10 cellular contexts compared by ENCODE assay signal in genomic region chr3:127254730-127255129, GRCh38. TPM values are rescaled to one million over a fixed set of nuclear protein-coding genes. Genes with fewer than 3 reads are reported as not detected.
DNase-seq lines count a peak whose midpoint lies in the region; ATAC-seq, FAIRE-seq and TF ChIP-seq lines count a peak whose summit lies in the region.
"Had no signal": no experiment of that assay in that cellular context is flagged by ENCODE, and none has a peak within 500 bp of the region (broad histone marks: within the 10 kb centered on the region; RNA-seq: fewer than 3 reads in every experiment).

No MANE protein-coding gene starts in this region.

- H3K4me3 Mint-ChIP-seq in nephron: no peak overlapping the region

- ATAC-seq in DND-41 (ENCODE audit: insufficient read depth, low read depth) (no peak), GM12878 (no peak), HG02973 (IDR thresholded peaks at IDR 0.05; ENCODE audit: unreplicated experiment) (no peak), GM19351 (IDR thresholded peaks at IDR 0.05; ENCODE audit: unreplicated experiment) (no peak)

- CTCF ChIA-PET in GM12878 (lab: Yijun Ruan, JAX): no interaction called here

- TF ChIP-seq EP300 in GM12878 (IDR thresholded peaks at IDR 0.05; ENCODE audit: borderline replicate concordance in 1 of 2, control insufficient read depth in 1 of 2, low read depth in 2 of 2, low read length in 2 of 2): no peak

- H2AFZ ChIP-seq in DND-41 (ENCODE audit: low read depth, low read length) (no peak overlapping the region), GM12878 (ENCODE audit: control insufficient read depth, low read depth, low read length) (no peak overlapping the region)

- BruUV-seq in GM12878 (replicated peaks; lab: Mats Ljungman, UMichigan): no TSS peak

- H3K27ac Mint-ChIP-seq in nephron: no peak overlapping the region

- RAD21 ChIA-PET in GM12878 (lab: Charles Lee; ENCODE audit: unreplicated experiment): interaction anchor here (0.7 kb wide), 1 partner anchor 44 kb away, joined by 3 read pairs; no protein-coding TSS in a partner anchor

- no peak overlapping the region for H3K4me3 ChIP-seq in DND-41 (ENCODE audit: low read depth in 1 of 2, low read length in 2 of 2)
- no peak overlapping the region for H3K4me3 ChIP-seq in GM12878

- H3K9me3 ChIP-seq in DND-41 (ENCODE audit: insufficient read depth, low read length, severe bottlenecking) (peaks cover 7% of the 10 kb centered on the region), GM12878 (replicated peaks; ENCODE audit: control insufficient read depth, insufficient read depth, low read length) (no peaks in the 10 kb centered on the region; the same call in 2 of the 3 replicates)

- peaks cover 2% of the 10 kb centered on the region for H3K9me3 Mint-ChIP-seq in nephron

- peaks cover 29% of the 10 kb centered on the region for H3K27me3 Mint-ChIP-seq in nephron (ENCODE audit: low read depth)

- H4K20me1 ChIP-seq in DND-41 (ENCODE audit: insufficient read depth, low read length) (no peaks in the 10 kb centered on the region), GM12878 (ENCODE audit: control insufficient read depth, insufficient read depth) (no peaks in the 10 kb centered on the region)

- TF ChIP-seq CTCF in DND-41 (IDR thresholded peaks at IDR 0.05; ENCODE audit: borderline replicate concordance, extremely low read depth, low read length, poor library complexity, severe bottlenecking) (peak; percentile 17), GM12878 (IDR thresholded peaks at IDR 0.05 in 2 of 3, conservative IDR thresholded peaks at IDR 0.05 in 1 of 3; ENCODE audit: control insufficient read depth in 2 of 3, extremely low read depth in 1 of 3, insufficient read depth in 1 of 3, low read depth in 3 of 3, low read length in 3 of 3) (peak in 2 of 3 experiments; percentile 23 to 25; a peak in 4 of 6 replicates), nephron (IDR thresholded peaks at IDR 0.05; ENCODE audit: unreplicated experiment in 3 of 3) (peak in 2 of 3 experiments; percentile 16 to 27)

- H3K4me2 ChIP-seq in DND-41 (ENCODE audit: insufficient read depth, low read length) (no peak overlapping the region), GM12878 (ENCODE audit: control insufficient read depth, insufficient read depth) (no peak overlapping the region)

- H3K27ac ChIP-seq in DND-41 (ENCODE audit: low read length) (no peak overlapping the region), GM12878 (ENCODE audit: control insufficient read depth, insufficient read depth) (no peak overlapping the region)

- SMC1A ChIA-PET in GM12878 (lab: Charles Lee; ENCODE audit: uncharacterized antibody, unreplicated experiment): interaction anchor here (2.0 to 2.1 kb wide), 2 partner anchors 29 to 53 kb away, joined by 4 to 5 read pairs; no protein-coding TSS in a partner anchor

- peak; percentile 34; the same call in 1 of the 2 replicates for TF ChIP-seq RAD21 in GM12878 (IDR thresholded peaks at IDR 0.05; ENCODE audit: insufficient read depth, low read depth, low read length)

- H3K27me3 ChIP-seq in DND-41 (ENCODE audit: insufficient read depth, low read length, poor library complexity) (no peaks in the 10 kb centered on the region), GM12878 (replicated peaks in 1 of 2; ENCODE audit: control insufficient read depth in 2 of 2, insufficient read depth in 2 of 2, low read length in 1 of 2) (no peaks in the 10 kb centered on the region; a peak in 1 of 4 replicates)

- no peaks in the 10 kb centered on the region for H3K36me3 ChIP-seq in DND-41 (ENCODE audit: insufficient read depth, low read length)
- no peaks in the 10 kb centered on the region for H3K36me3 ChIP-seq in GM12878 (ENCODE audit: control insufficient read depth in 2 of 2, insufficient read depth in 2 of 2, low read length in 1 of 2)

- no peaks in the 10 kb centered on the region for H3K4me1 ChIP-seq in DND-41 (ENCODE audit: insufficient read depth, low read length)
- no peaks in the 10 kb centered on the region for H3K4me1 ChIP-seq in GM12878 (ENCODE audit: control insufficient read depth, insufficient read depth, low read length)

- no peaks in the 10 kb centered on the region for H3K36me3 Mint-ChIP-seq in nephron (ENCODE audit: low read depth)

- intact Hi-C loops in GM12878 (cut with micrococcal nuclease; ENCODE audit: unreplicated experiment): no loop called here

- H3K4me1 Mint-ChIP-seq in nephron: peaks cover 5% of the 10 kb centered on the region

- DNase-seq in DND-41 (no peak), HuH-7.5 (ENCODE audit: low spot score) (peak; percentile 30), GM12878 (ENCODE audit: low read depth, low spot score) (no peak), cortex of kidney (lab: John Stamatoyannopoulos, UW) (no peak)
- DNase-seq: activated CD4-positive, alpha-beta T cell treated with anti-CD3 and anti-CD28 coated beads, Interleukin-2, amount 50 U/mL, for 1 hour had no signal

- no peaks in the 10 kb centered on the region for H3K79me2 ChIP-seq in DND-41 (ENCODE audit: insufficient read depth, low read length)
- H3K79me2 ChIP-seq in GM12878 (ENCODE audit: control insufficient read depth, insufficient read depth, low read length): no peaks in the 10 kb centered on the region

- 58% methylated on average over 9 of the region's 9 CpGs for WGBS in GM12878 (ENCODE audit: insufficient coverage, insufficient replicate concordance, low lambda C conversion rate, missing lambda C conversion rate)

- POLR2A ChIA-PET in GM12878 (lab: Charles Lee): no interaction called here

- no peak overlapping the region for H3K9ac ChIP-seq in DND-41 (ENCODE audit: low read depth, low read length)
- no peak overlapping the region for H3K9ac ChIP-seq in GM12878 (ENCODE audit: control insufficient read depth, insufficient read depth, low read length)

- FAIRE-seq in GM12878 (lab: Jason Lieb, UNC): no peak

- TF ChIP-seq POLR2A in GM12878 (IDR thresholded peaks at IDR 0.05; ENCODE audit: low read depth, low read length): no peak

- in situ Hi-C loops in GM12878 (cut with MboI): no loop called here

TF ChIP-seq in GM12878, 131 proteins besides CTCF, POLR2A, EP300 and RAD21:
- TF ChIP-seq SMC3 (IDR thresholded peaks at IDR 0.05; ENCODE audit: borderline replicate concordance, low read length) (peak; percentile 13; the same call in 1 of the 2 replicates), SP1 (IDR thresholded peaks at IDR 0.05; ENCODE audit: low read depth, low read length) (no peak)

RNA-seq across cellular contexts. Expression of gene PRR20G, which starts 33.1 kb away (rescaled TPM):
- not detected in 2 replicates for total RNA-seq in GM12878 (2013; cell fraction: nucleolus; rRNA removed)
- total RNA-seq in GM12878 (2014; rRNA removed) (not detected in 2 replicates), GM12878 (2014; rRNA removed; fragmentation: Illumina TruSeq; extraction: Trizol) (not detected in 2 replicates), GM12878 (2021) (not detected in 2 replicates)
- polyA plus RNA-seq in GM12878 (2011; ENCODE audit: low read depth): not detected
- polyA plus RNA-seq in GM12878 (2011; rRNA removed) (not detected in 2 replicates), GM12878 (2014; fragmentation: Illumina TruSeq; extraction: Trizol) (not detected in 2 replicates), GM12878 (2014; fragmentation: Nextera tagmentation; extraction: Ambion mirVana) (not detected), GM12878 (2014; rRNA removed) (not detected in 2 replicates), GM12878 (2016; fragmentation: Nextera tagmentation; extraction: Ambion mirVana) (not detected)
- 0.13 and 0.18 TPM in 2 replicates for polyA plus RNA-seq in GM12878 (2011; cell fraction: cytosol; rRNA removed)
- polyA plus RNA-seq in GM12878 (2011; cell fraction: nucleus; rRNA removed): not detected in 2 replicates
- not detected in 2 replicates for polyA plus RNA-seq in GM12878 (2012)
- not detected in 2 replicates for polyA minus RNA-seq in GM12878 (2011; rRNA and poly(A)+ RNA removed)
- not detected in 2 replicates for polyA minus RNA-seq in GM12878 (2011; cell fraction: cytosol; rRNA and poly(A)+ RNA removed)
- polyA minus RNA-seq in GM12878 (2011; cell fraction: nucleus; rRNA and poly(A)+ RNA removed): not detected in 2 replicates
- total RNA-seq: cardiac septum, subcutaneous adipose tissue had no signal
